ENCODE assay signal across 1 cellular context in genomic region chr1:209876091-209876800, GRCh38.
TF ChIP-seq lines count a peak whose summit lies in the region.

No MANE protein-coding gene starts in this region.

TF ChIP-seq in A549, 52 proteins besides CTCF, POLR2A, EP300 and RAD21 (continued from another document):
- no peak for TF ChIP-seq TP53 (CRISPR knock-in tag; IDR thresholded peaks at IDR 0.05)
- TF ChIP-seq MYC (IDR thresholded peaks at IDR 0.05; ENCODE audit: borderline replicate concordance, low read length): no peak
- no peak for TF ChIP-seq ZFP36 (IDR thresholded peaks at IDR 0.05; ENCODE audit: borderline replicate concordance, partially characterized antibody)
- TF ChIP-seq BHLHE40 (IDR thresholded peaks at IDR 0.05; ENCODE audit: low read depth, low read length): no peak
- TF ChIP-seq TFCP2L1 (CRISPR knock-in tag; IDR thresholded peaks at IDR 0.05): no peak
